In genomic region chr11:62025429-62026105, GRCh38 we compare ENCODE assay signal across 7 cellular contexts. TPM values are rescaled to one million over a fixed set of nuclear protein-coding genes. Genes with fewer than 3 reads are reported as not detected.
DNase-seq lines count a peak whose midpoint lies in the region; ATAC-seq lines count a peak whose summit lies in the region.

No MANE protein-coding gene starts in this region.

- DNase-seq in KBM-7 (peak; percentile 98), dedifferentiated amniotic fluid mesenchymal stem cell (ENCODE audit: extremely low spot score) (peak; percentile 60), mucosa of gallbladder (ENCODE audit: low spot score) (peak; percentile 78), GOT3 (lab: John Stamatoyannopoulos, UW) (no peak)
- peak; percentile 44 to 51 for DNase-seq in activated CD4-positive, alpha-beta T cell treated with anti-CD3 and anti-CD28 coated beads for 4 hours
- DNase-seq in stimulated activated CD8-positive, alpha-beta memory T cell treated with anti-CD3 and anti-CD28 coated beads, Interleukin-7, amount 100 ng/mL, for 4 hours (ENCODE audit: low read depth in 2 of 2) = peak; percentile 36 to 58

- ATAC-seq in GM19452 (IDR thresholded peaks at IDR 0.05; ENCODE audit: unreplicated experiment) = peak; percentile 77

- in situ Hi-C loops in KBM-7 (cut with MboI; ENCODE audit: low pct_unique_long_range_greater_than_20kb, low sequenced_read_pairs) = no loop called here

RNA-seq across cellular contexts. Expression of gene FTH1, which starts 58.1 kb away (rescaled TPM):
- 2,359 TPM for total RNA-seq in mucosa of gallbladder
